Comparison of ENCODE assay signal across 18 cellular contexts in the genomic region with DNA sequence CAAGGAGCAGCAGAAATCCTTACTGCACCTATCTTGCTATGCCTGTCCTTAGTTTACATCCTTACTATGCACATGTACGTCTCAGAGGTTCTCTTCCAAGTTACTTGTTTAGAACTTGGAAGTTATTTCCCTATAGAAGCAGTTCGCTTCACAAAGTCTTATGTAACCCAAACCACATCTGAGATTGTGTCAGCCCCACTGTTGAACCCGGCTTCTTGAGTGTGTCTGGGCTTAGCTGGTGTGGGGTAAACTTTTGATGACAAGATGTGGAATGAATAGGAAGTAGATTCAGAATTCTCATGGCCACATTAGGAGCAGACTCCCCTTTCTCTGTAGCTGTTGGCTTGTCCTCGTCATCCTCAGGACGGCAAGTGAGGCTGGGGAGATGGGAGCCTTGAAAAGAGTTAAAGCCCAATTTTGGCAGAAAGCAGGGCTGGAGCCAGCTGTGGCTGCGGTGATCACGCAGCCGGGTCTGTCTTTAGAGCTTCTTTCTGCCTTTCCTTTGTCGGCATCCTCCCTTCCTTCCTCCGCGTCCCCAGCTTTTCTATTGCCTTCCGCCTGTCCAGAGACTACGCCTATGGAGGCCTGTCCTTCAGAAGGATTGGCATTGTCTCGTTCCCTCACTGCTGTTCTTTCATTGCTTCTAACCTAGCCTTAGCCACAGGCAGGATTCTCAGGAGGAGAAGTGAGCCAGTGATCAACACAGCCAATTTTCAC. TPM values are rescaled to one million over a fixed set of nuclear protein-coding genes. Genes with fewer than 3 reads are reported as not detected.
"Had no signal": no experiment of that assay in that cellular context is flagged by ENCODE, and none has a peak within 500 bp of the region (broad histone marks: within the 10 kb centered on the region; RNA-seq: fewer than 3 reads in every experiment).

No MANE protein-coding gene starts in this region.

- H3K27me3 Mint-ChIP-seq: activated naive CD8-positive, alpha-beta T cell treated with anti-CD3 and anti-CD28 coated beads, Interleukin-2, amount 50 U/mL, for 24 hours had no signal

- H3K4me3 Mint-ChIP-seq: activated naive CD4-positive, alpha-beta T cell treated with anti-CD3 and anti-CD28 coated beads for 36 hours; activated naive CD8-positive, alpha-beta T cell treated with anti-CD3 and anti-CD28 coated beads, Interleukin-2, amount 50 U/mL, for 24 hours; memory B cell; naive thymus-derived CD8-positive, alpha-beta T cell had no signal

- ATAC-seq: activated naive CD8-positive, alpha-beta T cell treated with anti-CD3 and anti-CD28 coated beads, Interleukin-2, amount 50 U/mL, for 24 hours; mucosa of descending colon; naive thymus-derived CD8-positive, alpha-beta T cell had no signal

- H2AFZ ChIP-seq: parathyroid adenoma had no signal

- H3K79me2 ChIP-seq: parathyroid adenoma had no signal

- H3K9me3 ChIP-seq: mucosa of descending colon had no signal

- DNase-seq: activated CD4-positive, alpha-beta T cell treated with anti-CD3 and anti-CD28 coated beads, Interleukin-2, amount 50 U/mL, for 48 hours; activated CD4-positive, CD25-positive, alpha-beta regulatory T cell treated with anti-CD3 and anti-CD28 coated beads, Interleukin-2, amount 50 U/mL, for 72 hours; activated naive CD4-positive, alpha-beta T cell treated with anti-CD3 and anti-CD28 coated beads for 36 hours; activated naive CD8-positive, alpha-beta T cell treated with anti-CD3 and anti-CD28 coated beads, Interleukin-2, amount 50 U/mL, for 24 hours; activated T-cell treated with anti-CD3 and anti-CD28 coated beads, Interleukin-2, amount 50 U/mL, for 1 hour; head of caudate nucleus; left cardiac atrium; mucosa of descending colon; naive thymus-derived CD8-positive, alpha-beta T cell; stimulated activated CD4-positive, alpha-beta T cell treated with anti-CD3 and anti-CD28 coated beads, Interleukin-15, amount 100 ng/mL, for 24 hours; stimulated activated CD4-positive, alpha-beta T cell treated with anti-CD3 and anti-CD28 coated beads, Interleukin-4, amount 100 ng/mL, for 1 hour; stimulated activated naive CD4-positive, alpha-beta T cell; substantia nigra; T-helper 9 cell; trophoblast cell had no signal

- H3K27ac ChIP-seq: parathyroid adenoma had no signal

- H3K4me1 Mint-ChIP-seq: activated naive CD8-positive, alpha-beta T cell treated with anti-CD3 and anti-CD28 coated beads, Interleukin-2, amount 50 U/mL, for 24 hours; memory B cell; naive thymus-derived CD8-positive, alpha-beta T cell had no signal

- H3K4me1 ChIP-seq: parathyroid adenoma had no signal

- H3K4me3 ChIP-seq: mucosa of descending colon had no signal

- H3K9me3 Mint-ChIP-seq: activated naive CD4-positive, alpha-beta T cell treated with anti-CD3 and anti-CD28 coated beads for 36 hours; activated naive CD8-positive, alpha-beta T cell treated with anti-CD3 and anti-CD28 coated beads, Interleukin-2, amount 50 U/mL, for 24 hours; activated T-helper 2 cell treated with anti-CD3 and anti-CD28 coated beads, Interferon-gamma antibody, Interleukin-2, Interleukin-4, amounts not matched to agents 10 μg/mL and 5 μg/mL and 100 μg/mL, durations not matched to agents 14 hours and 24 hours and 36 hours had no signal

- H3K27ac Mint-ChIP-seq: activated naive CD4-positive, alpha-beta T cell treated with anti-CD3 and anti-CD28 coated beads for 36 hours; activated naive CD8-positive, alpha-beta T cell treated with anti-CD3 and anti-CD28 coated beads, Interleukin-2, amount 50 U/mL, for 24 hours; activated T-helper 2 cell treated with anti-CD3 and anti-CD28 coated beads, Interferon-gamma antibody, Interleukin-2, Interleukin-4, amounts not matched to agents 10 μg/mL and 5 μg/mL and 100 μg/mL, durations not matched to agents 14 hours and 24 hours and 36 hours; memory B cell; naive thymus-derived CD8-positive, alpha-beta T cell had no signal

- H3K36me3 Mint-ChIP-seq: memory B cell; naive thymus-derived CD8-positive, alpha-beta T cell had no signal

RNA-seq across cellular contexts. Expression of gene LIMCH1, which starts 23.0 kb away (rescaled TPM):
- total RNA-seq: activated naive CD4-positive, alpha-beta T cell treated with anti-CD3 and anti-CD28 coated beads for 36 hours; activated T-helper 2 cell treated with anti-CD3 and anti-CD28 coated beads, Interferon-gamma antibody, Interleukin-2, Interleukin-4, amounts not matched to agents 10 μg/mL and 5 μg/mL and 100 μg/mL, durations not matched to agents 14 hours and 24 hours and 36 hours; naive thymus-derived CD8-positive, alpha-beta T cell had no signal
- polyA plus RNA-seq: naive thymus-derived CD8-positive, alpha-beta T cell had no signal
